18 cellular contexts compared by ENCODE assay signal in the genomic region with DNA sequence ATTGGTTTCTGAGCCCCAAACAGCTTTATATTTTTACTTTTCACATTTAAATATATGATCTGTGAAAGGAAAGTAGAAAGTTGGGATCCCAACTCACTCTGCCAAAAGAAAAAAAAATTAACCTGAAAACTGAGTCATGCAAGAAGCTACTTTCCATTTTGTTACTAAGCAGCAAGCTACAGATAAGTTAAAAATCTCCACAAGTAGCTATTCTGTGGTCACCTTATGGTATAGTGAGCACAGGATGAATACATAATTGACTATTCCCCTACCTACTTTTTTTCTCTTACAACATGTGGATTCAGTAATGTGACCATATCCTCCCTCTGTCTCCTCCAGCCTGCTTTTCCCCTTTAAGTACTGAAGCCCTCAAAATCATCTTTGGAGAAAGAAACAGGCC. TPM values are rescaled to one million over a fixed set of nuclear protein-coding genes. Genes with fewer than 3 reads are reported as not detected.
DNase-seq lines count a peak whose midpoint lies in the region; ATAC-seq and TF ChIP-seq lines count a peak whose summit lies in the region.
"Had no signal": no experiment of that assay in that cellular context is flagged by ENCODE, and none has a peak within 500 bp of the region (broad histone marks: within the 10 kb centered on the region; RNA-seq: fewer than 3 reads in every experiment).

No MANE protein-coding gene starts in this region.

- CTCF ChIA-PET in HEK293T (lab: Yijun Ruan, JAX) = interaction anchor here (1.5 kb wide), 1 partner anchor 23 kb away, joined by 4 read pairs; no protein-coding TSS in a partner anchor

- peak; percentile 23 for DNase-seq in kidney epithelial cell (ENCODE audit: low read depth)
- no peak for DNase-seq in GM13976 (ENCODE audit: low spot score)
- DNase-seq in DMS79 (lab: John Stamatoyannopoulos, UW) = no peak
- no peak for DNase-seq in HUDEP-2 (lab: John Stamatoyannopoulos, UW; ENCODE audit: unreplicated experiment in 76 of 76)
- DNase-seq in HEK293T (ENCODE audit: extremely low spot score) = no peak
- DNase-seq: activated T-cell treated with anti-CD3 and anti-CD28 coated beads, Interleukin-2, amount 50 U/mL, for 1 hour; aorta; GDM1; NCI-H1694; NK-92 treated with Interleukin-12 subunit alpha and Interleukin-12 subunit beta, amount 100 ng/mL, for 24 hours; stimulated activated naive CD4-positive, alpha-beta T cell; WERI-Rb-1 had no signal

- no peak overlapping the region for H3K4me3 ChIP-seq in kidney epithelial cell (ENCODE audit: low read depth, low read length)
- H3K4me3 ChIP-seq: BLaER1, SK-N-MC had no signal

- no peaks in the 10 kb centered on the region for H3K36me3 ChIP-seq in kidney epithelial cell (ENCODE audit: control insufficient read depth, insufficient read depth, low read length)
- H3K36me3 ChIP-seq: BLaER1, WERI-Rb-1 had no signal

- no peaks in the 10 kb centered on the region for H3K27me3 ChIP-seq in kidney epithelial cell (ENCODE audit: control insufficient read depth, insufficient read depth, low read length)
- H3K27me3 ChIP-seq: BLaER1 had no signal

- in situ Hi-C loops in GM13976 (cut with MboI; ENCODE audit: low sequenced_read_pairs, unreplicated experiment) = no loop called here

- ATAC-seq in GM18909 (IDR thresholded peaks at IDR 0.05; ENCODE audit: poor library complexity, unreplicated experiment) (peak; percentile 61), GM21825 (IDR thresholded peaks at IDR 0.05; ENCODE audit: unreplicated experiment) (peak; percentile 69), HG03139 (IDR thresholded peaks at IDR 0.05; ENCODE audit: unreplicated experiment) (peak; percentile 62)
- ATAC-seq: left lobe of liver had no signal

- POLR2A ChIA-PET in HEK293T (lab: Yijun Ruan, JAX) = no interaction called here

- TF ChIP-seq CTCF in kidney epithelial cell (IDR thresholded peaks at IDR 0.05; ENCODE audit: insufficient read depth, low read length, poor library complexity, severe bottlenecking) (no peak), GM13976 (IDR thresholded peaks at IDR 0.05; ENCODE audit: borderline replicate concordance, control extremely low read depth, extremely low read depth, insufficient read depth, missing control alignments) (no peak)

TF ChIP-seq in HEK293T, 16 proteins besides CTCF, POLR2A, EP300 and RAD21:
- TF ChIP-seq HDGF (IDR thresholded peaks at IDR 0.05; ENCODE audit: borderline replicate concordance) = no peak
- no peak for TF ChIP-seq ELF4 (IDR thresholded peaks at IDR 0.05)
- no peak for TF ChIP-seq FOXM1 (IDR thresholded peaks at IDR 0.05; ENCODE audit: borderline replicate concordance)
- no peak for TF ChIP-seq BHLHE40 (IDR thresholded peaks at IDR 0.05; ENCODE audit: borderline replicate concordance)
- no peak for TF ChIP-seq FOXA1 (IDR thresholded peaks at IDR 0.05)
- TF ChIP-seq FOXK2 (IDR thresholded peaks at IDR 0.05) = no peak
- no peak for TF ChIP-seq LEF1 (IDR thresholded peaks at IDR 0.05; ENCODE audit: borderline replicate concordance)

RNA-seq across cellular contexts. Expression of a gene that starts 30.3 kb away (rescaled TPM):
- 28.2 and 30.9 TPM in 2 replicates for total RNA-seq in kidney epithelial cell

RNA-seq across cellular contexts. Expression of a gene that starts 44.1 kb away (rescaled TPM):
- 0.08 TPM in 1 of 2 replicates, not detected in the other for total RNA-seq in kidney epithelial cell
- total RNA-seq: aorta had no signal
